8 cellular contexts compared by ENCODE assay signal in the genomic region with DNA sequence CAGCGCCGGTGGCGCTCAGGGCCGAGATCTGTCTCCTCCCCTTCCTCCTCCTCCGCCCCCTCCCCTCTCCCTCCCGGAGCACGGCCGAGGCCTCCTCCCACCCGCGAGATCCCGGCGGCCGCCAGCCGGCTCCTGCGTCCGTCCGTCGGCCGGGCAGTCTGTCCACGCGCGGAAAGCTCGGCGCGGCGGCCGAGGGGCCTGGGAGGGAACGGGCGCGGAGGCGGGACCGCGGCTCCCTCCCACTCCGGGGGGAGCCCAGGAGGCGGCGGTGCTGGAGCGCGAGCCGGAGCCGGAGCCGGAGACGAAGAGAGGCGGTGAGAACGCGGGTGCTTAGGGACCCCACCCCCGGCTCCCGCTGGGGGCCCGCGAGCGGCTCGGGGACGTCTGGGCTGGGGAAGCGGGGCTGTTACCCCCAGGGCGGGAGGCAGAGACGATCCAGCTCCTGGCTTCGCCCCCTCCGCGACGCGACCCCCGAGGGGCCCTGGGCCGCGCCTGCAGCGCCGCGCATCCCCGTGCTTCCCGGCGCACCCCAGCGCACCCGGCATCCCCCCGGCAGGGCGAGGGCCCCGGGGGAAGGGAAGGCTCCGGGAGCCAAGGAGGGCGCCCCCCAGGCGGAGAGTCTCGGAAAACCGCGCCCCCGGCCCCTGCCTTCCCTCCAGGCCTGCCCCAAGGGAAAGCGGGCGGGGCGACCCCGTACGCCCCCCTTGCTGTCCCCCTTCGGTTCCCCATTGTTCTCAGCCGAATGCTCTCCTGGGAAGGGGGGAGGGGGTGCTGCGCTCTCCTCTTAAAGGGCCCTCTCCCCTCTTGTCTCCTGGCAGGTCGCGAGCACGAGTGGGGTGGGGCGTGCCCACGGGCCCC. TPM values are rescaled to one million over a fixed set of nuclear protein-coding genes. Genes with fewer than 3 reads are reported as not detected.
DNase-seq lines count a peak whose midpoint lies in the region; ATAC-seq and TF ChIP-seq lines count a peak whose summit lies in the region.

A gene (plus strand): TSS at position 100 of the 858 bp plus-strand sequence. CDS start 1,463 bp downstream, outside the sequence.

- ATAC-seq in mucosa of descending colon = peak; percentile 48
- no peak for ATAC-seq in GM18867 (IDR thresholded peaks at IDR 0.05; ENCODE audit: unreplicated experiment)
- no peak for ATAC-seq in GM19023 (IDR thresholded peaks at IDR 0.05; ENCODE audit: unreplicated experiment)

- no peaks in the 10 kb centered on the region for H3K36me3 Mint-ChIP-seq in T-helper 2 cell treated with Interferon-gamma antibody and Interleukin-4, amounts not matched to agents 5 μg/mL and 100 μg/mL, for 36 hours (ENCODE audit: low read depth)

- no peaks in the 10 kb centered on the region for H3K4me1 Mint-ChIP-seq in T-helper 2 cell treated with Interferon-gamma antibody and Interleukin-4, amounts not matched to agents 5 μg/mL and 100 μg/mL, for 36 hours (ENCODE audit: low read depth)

- WGBS in suprapubic skin = 0% methylated on average over 3 of the region's 94 CpGs

- intact Hi-C loops in mucosa of descending colon (cut with DNase I, micrococcal nuclease) = loop anchor here in 1 of 2 donors (10.0 kb wide), 1 partner anchor 98 kb away; no protein-coding TSS in a partner anchor

- peak within 1 kb of the TSS; percentile 54 for H3K27ac ChIP-seq in cingulate gyrus (ENCODE audit: low read depth, low read length)
- H3K27ac ChIP-seq in suprapubic skin = peak within 1 kb of the TSS; percentile 51

- H3K36me3 ChIP-seq in mucosa of descending colon (ENCODE audit: low read depth) (no peaks in the 10 kb centered on the region), suprapubic skin (no peaks in the 10 kb centered on the region)

- TF ChIP-seq EP300 in suprapubic skin (IDR thresholded peaks at IDR 0.05) = no peak

- H3K4me3 ChIP-seq in mucosa of descending colon (no peak within 1 kb of the TSS), suprapubic skin (peak within 1 kb of the TSS; percentile 67)

- H3K4me1 ChIP-seq in mucosa of descending colon (ENCODE audit: low read depth) = peaks cover 4% of the 10 kb centered on the region
- peaks cover 13% of the 10 kb centered on the region for H3K4me1 ChIP-seq in suprapubic skin

- peaks cover 46% of the 10 kb centered on the region for H3K27me3 ChIP-seq in suprapubic skin

- DNase-seq in Daoy (ENCODE audit: low read depth) (peak; percentile 26), mucosa of descending colon (peak in 1 of 3 donors; percentile 9), suprapubic skin (ENCODE audit: low spot score in 2 of 2) (no peak), dedifferentiated amniotic fluid mesenchymal stem cell (ENCODE audit: extremely low spot score) (no peak)
- DNase-seq in T-helper 2 cell treated with Interferon-gamma antibody and Interleukin-4, amounts not matched to agents 5 μg/mL and 100 μg/mL, for 36 hours (ENCODE audit: low spot score) = no peak

- H3K9me3 Mint-ChIP-seq in T-helper 2 cell treated with Interferon-gamma antibody and Interleukin-4, amounts not matched to agents 5 μg/mL and 100 μg/mL, for 36 hours = no peaks in the 10 kb centered on the region

- H3K4me3 Mint-ChIP-seq in T-helper 2 cell treated with Interferon-gamma antibody and Interleukin-4, amounts not matched to agents 5 μg/mL and 100 μg/mL, for 36 hours = peak within 1 kb of the TSS; percentile 1

- no peaks in the 10 kb centered on the region for H3K9me3 ChIP-seq in mucosa of descending colon
- H3K9me3 ChIP-seq in suprapubic skin = no peaks in the 10 kb centered on the region

- no peak within 1 kb of the TSS for H3K27ac Mint-ChIP-seq in T-helper 2 cell treated with Interferon-gamma antibody and Interleukin-4, amounts not matched to agents 5 μg/mL and 100 μg/mL, for 36 hours

- peaks cover 19% of the 10 kb centered on the region for H3K27me3 Mint-ChIP-seq in T-helper 2 cell treated with Interferon-gamma antibody and Interleukin-4, amounts not matched to agents 5 μg/mL and 100 μg/mL, for 36 hours (ENCODE audit: low read depth)

- TF ChIP-seq CTCF in mucosa of descending colon (IDR thresholded peaks at IDR 0.05) = no peak
- TF ChIP-seq CTCF in suprapubic skin (IDR thresholded peaks at IDR 0.05) = no peak

- no peak for TF ChIP-seq POLR2A in suprapubic skin (IDR thresholded peaks at IDR 0.05)

RNA-seq across cellular contexts. Expression of the gene that starts here (rescaled TPM):
- total RNA-seq in Daoy (2014; rRNA removed; shearing (Covaris generic)) = 0.24 and 2.3 TPM in 2 replicates
- total RNA-seq in mucosa of descending colon (1 to 10 TPM in 2 of 3 donors, under 1 TPM in 1; 0.67 to 5.9 (median 1.6) TPM), suprapubic skin (1 to 10 TPM; 1.1 to 3.4 (median 1.7) TPM)
